ENCODE assay signal across 9 cellular contexts in genomic region chr19:2542341-2543069, GRCh38.
DNase-seq lines count a peak whose midpoint lies in the region; ATAC-seq and TF ChIP-seq lines count a peak whose summit lies in the region.
"Had no signal": no experiment of that assay in that cellular context is flagged by ENCODE, and none has a peak within 500 bp of the region (broad histone marks: within the 10 kb centered on the region; RNA-seq: fewer than 3 reads in every experiment).

No MANE protein-coding gene starts in this region.

- H3K79me2 ChIP-seq in fibroblast of lung (ENCODE audit: control insufficient read depth, insufficient read depth, low read length): no peaks in the 10 kb centered on the region

- intact Hi-C loops in Caco-2 (cut with micrococcal nuclease; ENCODE audit: unreplicated experiment): loop anchor here (1.0 to 10.0 kb wide), 3 partner anchors 66 to 1248 kb away; partner anchors contain the start of gene GADD45B
- intact Hi-C loops in Panc1 (cut with micrococcal nuclease; ENCODE audit: unreplicated experiment): loop anchor here (10.0 kb wide), 1 partner anchor 68 kb away; the partner anchor contains the start of gene GADD45B

- peaks cover 52% of the 10 kb centered on the region for H3K4me1 ChIP-seq in Caco-2
- H3K4me1 ChIP-seq in Panc1 (ENCODE audit: control insufficient read depth, insufficient read depth, low read length): peaks cover 66% of the 10 kb centered on the region
- H3K4me1 ChIP-seq in fibroblast of lung (ENCODE audit: control insufficient read depth, extremely low read depth, insufficient read depth, low read length): peaks cover 38% of the 10 kb centered on the region

- no peaks in the 10 kb centered on the region for H4K20me1 ChIP-seq in fibroblast of lung (ENCODE audit: control insufficient read depth, extremely low read depth, insufficient read depth, low read length)

- CTCF ChIA-PET in Caco-2 (lab: Charles Lee): interaction anchor here (0.6 to 2.1 kb wide), 7 partner anchors 8 to 69 kb away, joined by 3 to 22 read pairs (median 5); partner anchors contain the start of gene GADD45B
- CTCF ChIA-PET in Panc1 (lab: Charles Lee): interaction anchor here (0.6 to 1.5 kb wide), 3 partner anchors 10 to 187 kb away, joined by 3 to 9 read pairs (median 8); no protein-coding TSS in a partner anchor

- POLR2A ChIA-PET in Caco-2 (lab: Charles Lee): interaction anchor here (4.2 to 4.7 kb wide), 2 partner anchors 13 to 65 kb away, joined by 30 to 139 read pairs; partner anchors contain the start of gene GADD45B
- POLR2A ChIA-PET in Panc1 (lab: Charles Lee): interaction anchor here (0.5 to 1.5 kb wide), 6 partner anchors 9 to 66 kb away, joined by 3 to 9 read pairs (median 6); partner anchors contain the start of gene GADD45B

- ATAC-seq in Panc1: no peak

- TF ChIP-seq CTCF in Caco-2 (IDR thresholded peaks at IDR 0.05; ENCODE audit: insufficient read depth in 1 of 2, low read depth in 1 of 2, low read length in 1 of 2, severe bottlenecking in 1 of 2, unreplicated experiment in 1 of 2): no peak
- no peak for TF ChIP-seq CTCF in Panc1 (IDR thresholded peaks at IDR 0.05)
- no peak for TF ChIP-seq CTCF in fibroblast of lung (conservative IDR thresholded peaks at IDR 0.05 in 1 of 2, IDR thresholded peaks at IDR 0.05 in 1 of 2; ENCODE audit: low read depth in 1 of 2, low read length in 2 of 2)
- no peak for TF ChIP-seq CTCF in progenitor cell of endocrine pancreas (IDR thresholded peaks at IDR 0.05; ENCODE audit: unreplicated experiment)

- H3K4me2 ChIP-seq in fibroblast of lung (ENCODE audit: extremely low read depth, insufficient read depth, low read length): peak overlapping the region; percentile 32

- H3K27ac ChIP-seq in Panc1 (ENCODE audit: low read length) (peak overlapping the region; percentile 100), fibroblast of lung (ENCODE audit: insufficient read depth, low read length) (peak overlapping the region; percentile 95)

- H3K36me3 Mint-ChIP-seq in Caco-2 (ENCODE audit: insufficient read depth, unreplicated experiment) (peaks cover 21% of the 10 kb centered on the region), progenitor cell of endocrine pancreas (ENCODE audit: insufficient read depth) (no peaks in the 10 kb centered on the region)

- H2AFZ ChIP-seq in fibroblast of lung (ENCODE audit: low read length): no peak overlapping the region

- no peak overlapping the region for H3K4me3 ChIP-seq in Caco-2 (ENCODE audit: low read depth, low read length)
- no peak overlapping the region for H3K4me3 ChIP-seq in Panc1 (ENCODE audit: low read depth in 2 of 2, low read length in 2 of 2)
- no peak overlapping the region for H3K4me3 ChIP-seq in fibroblast of lung (replicated peaks in 1 of 4; ENCODE audit: control extremely low read depth in 1 of 4, insufficient read depth in 1 of 4, low read depth in 3 of 4, low read length in 4 of 4)

- H3K36me3 ChIP-seq in Caco-2 (ENCODE audit: control insufficient read depth, insufficient read depth, low read length) (no peaks in the 10 kb centered on the region), Panc1 (ENCODE audit: control insufficient read depth, insufficient read depth, low read length) (no peaks in the 10 kb centered on the region), fibroblast of lung (ENCODE audit: control insufficient read depth, insufficient read depth, low read length) (no peaks in the 10 kb centered on the region)

- H3K9me3 ChIP-seq in Caco-2: no peaks in the 10 kb centered on the region
- no peaks in the 10 kb centered on the region for H3K9me3 ChIP-seq in Panc1 (ENCODE audit: control insufficient read depth, insufficient read depth, low read depth, low read length)
- no peaks in the 10 kb centered on the region for H3K9me3 ChIP-seq in fibroblast of lung (ENCODE audit: control insufficient read depth, insufficient read depth, low read depth, low read length)

- DNase-seq in Caco-2 (peak in 1 of 2 experiments; percentile 57), Panc1 (ENCODE audit: low read depth, low spot score) (no peak), fibroblast of lung (ENCODE audit: low read depth in 2 of 2) (peak; percentile 51 to 79), progenitor cell of endocrine pancreas (ENCODE audit: low spot score, unreplicated experiment) (no peak), T-helper 9 cell (no peak), COLO668 (lab: John Stamatoyannopoulos, UW; ENCODE audit: unreplicated experiment) (no peak), GM19240 (ENCODE audit: insufficient read length, low spot score) (no peak)
- DNase-seq in activated naive CD4-positive, alpha-beta T cell (lab: John Stamatoyannopoulos, UW): no peak
- DNase-seq: T-helper 2 cell had no signal

- peaks cover 28% of the 10 kb centered on the region for H3K4me1 Mint-ChIP-seq in Caco-2 (ENCODE audit: low read depth, unreplicated experiment)
- H3K4me1 Mint-ChIP-seq in progenitor cell of endocrine pancreas (ENCODE audit: low read depth): peaks cover 22% of the 10 kb centered on the region

- in situ Hi-C loops in Panc1 (cut with HindIII; ENCODE audit: low pct_unique_long_range_greater_than_20kb, low sequenced_read_pairs): no loop called here

- H3K27me3 ChIP-seq in Caco-2 (replicated peaks; ENCODE audit: control insufficient read depth, insufficient read depth, low read length) (no peaks in the 10 kb centered on the region), Panc1 (ENCODE audit: control insufficient read depth, insufficient read depth, low read length) (no peaks in the 10 kb centered on the region), fibroblast of lung (ENCODE audit: control insufficient read depth, insufficient read depth, low read length) (no peaks in the 10 kb centered on the region)

- BruUV-seq in Caco-2 (replicated peaks; lab: Mats Ljungman, UMichigan) (TSS peak; percentile 40), Panc1 (replicated peaks; lab: Mats Ljungman, UMichigan) (no TSS peak)

- H3K9me3 Mint-ChIP-seq in Caco-2 (ENCODE audit: unreplicated experiment): no peaks in the 10 kb centered on the region
- H3K9me3 Mint-ChIP-seq in progenitor cell of endocrine pancreas (ENCODE audit: low read depth): no peaks in the 10 kb centered on the region

- peak overlapping the region; percentile 14 for H3K9ac ChIP-seq in fibroblast of lung (ENCODE audit: insufficient read depth, low read length)

- no peaks in the 10 kb centered on the region for H3K27me3 Mint-ChIP-seq in Caco-2 (ENCODE audit: insufficient read depth, unreplicated experiment)
- H3K27me3 Mint-ChIP-seq in progenitor cell of endocrine pancreas: peaks cover 5% of the 10 kb centered on the region

- H3K4me3 Mint-ChIP-seq in Caco-2 (ENCODE audit: unreplicated experiment) (peak overlapping the region; percentile 22), progenitor cell of endocrine pancreas (ENCODE audit: low read depth) (no peak overlapping the region)

- H3K27ac Mint-ChIP-seq in Caco-2 (ENCODE audit: unreplicated experiment) (peak overlapping the region; percentile 95), progenitor cell of endocrine pancreas (peak overlapping the region; percentile 97)

Comparison
In these comparisons a context has a peak if more than half of its experiments do, and no peak if none do; other contexts are left out.
1. DNase-seq: peak in fibroblast of lung (2 of 2); none in Panc1 (single experiment), progenitor cell of endocrine pancreas (single experiment), T-helper 9 cell (single experiment), COLO668 (single experiment), activated naive CD4-positive, alpha-beta T cell (0 of 4) and GM19240 (single experiment).